8 cellular contexts compared by ENCODE assay signal in the genomic region with DNA sequence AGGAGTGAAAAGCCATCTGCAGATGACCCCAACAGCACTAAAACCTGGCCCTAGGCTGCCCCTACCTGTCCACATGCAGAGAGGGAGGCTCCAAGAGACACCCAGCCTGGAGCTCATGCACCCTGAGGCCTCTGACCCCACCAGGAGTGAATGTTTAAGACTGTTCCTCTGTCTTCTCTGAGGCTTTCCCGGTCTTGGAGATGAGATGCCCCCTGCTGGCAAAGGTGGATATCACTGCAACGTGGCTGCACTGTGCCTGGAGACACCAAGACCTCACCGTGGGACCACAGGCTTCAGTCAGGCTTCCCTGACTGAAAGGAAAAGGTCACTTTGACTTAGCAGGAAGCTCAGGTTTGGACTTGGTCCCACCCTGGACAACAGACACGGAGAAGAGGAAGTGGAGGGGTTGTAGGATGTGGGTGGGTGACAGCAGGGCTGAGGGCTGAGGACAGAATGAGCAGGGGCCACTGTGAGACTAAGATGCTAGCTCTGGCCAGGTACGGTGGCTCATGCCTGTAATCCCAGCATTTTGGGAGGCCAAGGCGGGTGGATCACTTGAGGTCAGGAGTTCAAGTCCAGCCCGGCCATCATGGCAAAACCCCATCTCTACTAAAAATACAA. TPM values are rescaled to one million over a fixed set of nuclear protein-coding genes. Genes with fewer than 3 reads are reported as not detected.
DNase-seq lines count a peak whose midpoint lies in the region; ATAC-seq and TF ChIP-seq lines count a peak whose summit lies in the region.
"Not testable (repeated sequence)": the region's sequence is repeated elsewhere in the genome, so short reads cannot be mapped to it uniquely, and the experiment has no call there.

No MANE protein-coding gene starts in this region.

- not testable (repeated sequence) for H2BK15ac ChIP-seq in IMR-90 (ENCODE audit: low read depth, low read length)

- H3K27me3 ChIP-seq in DOHH2 (ENCODE audit: control insufficient read depth, low read length); IMR-90 (ENCODE audit: control insufficient read depth, insufficient read depth, low read length): not testable (repeated sequence)

- not testable (repeated sequence) for H3F3A ChIP-seq in DOHH2 (ENCODE audit: control insufficient read depth, insufficient read depth)

- H3K9me1 ChIP-seq in IMR-90 (ENCODE audit: insufficient read depth, low read length), result not testable (repeated sequence)

- not testable (repeated sequence) for H3K36me3 Mint-ChIP-seq in naive B cell; stimulated activated naive B cell treated with anti-CD40 and anti-IgM and Interleukin-4, amounts not matched to agents 10 μg/mL and 1 μg/mL and 100 μg/mL, for 72 hours

- H3K27me3 Mint-ChIP-seq in naive B cell; stimulated activated naive B cell treated with anti-CD40 and anti-IgM and Interleukin-4, amounts not matched to agents 10 μg/mL and 1 μg/mL and 100 μg/mL, for 72 hours: not testable (repeated sequence)

- H3K79me2 ChIP-seq in DOHH2 (ENCODE audit: control insufficient read depth, low read length), result peaks cover 17% of the 10 kb centered on the region

- H3K9me3 Mint-ChIP-seq in naive B cell; stimulated activated naive B cell treated with anti-CD40 and anti-IgM and Interleukin-4, amounts not matched to agents 10 μg/mL and 1 μg/mL and 100 μg/mL, for 72 hours: not testable (repeated sequence)

- H2AFZ ChIP-seq in IMR-90 (replicated peaks; ENCODE audit: low read length, poor library complexity), result peak overlapping the region; percentile 67

- H2BK5ac ChIP-seq in IMR-90 (ENCODE audit: low read depth, low read length, poor library complexity, severe bottlenecking), result not testable (repeated sequence)

- peak overlapping the region in 1 of 2 experiments; percentile 75; a peak in 2 of 4 replicates for H4K8ac ChIP-seq in IMR-90 (ENCODE audit: low read depth in 2 of 2, low read length in 2 of 2)

- peaks cover 15 to 31% (median 26%) of the 10 kb centered on the region in 3 donors for H3K4me1 Mint-ChIP-seq in naive B cell
- peaks cover 10 to 18% of the 10 kb centered on the region in 2 donors for H3K4me1 Mint-ChIP-seq in stimulated activated naive B cell treated with anti-CD40 and anti-IgM and Interleukin-4, amounts not matched to agents 10 μg/mL and 1 μg/mL and 100 μg/mL, for 72 hours

- dilution Hi-C loops in IMR-90 (cut with HindIII; ENCODE audit: low sequenced_read_pairs, unreplicated experiment), result not testable (repeated sequence)

- not testable (repeated sequence) for H4K20me1 ChIP-seq in DOHH2 (ENCODE audit: control insufficient read depth, insufficient read depth, low read depth, low read length); IMR-90 (ENCODE audit: insufficient read depth, low read length)

- CTCF ChIA-PET in IMR-90 (lab: Yijun Ruan, JAX), result interaction anchor here (0.6 to 1.1 kb wide), 2 partner anchors 9 to 12 kb away, joined by 3 read pairs; no protein-coding TSS in a partner anchor

- H3K9me2 ChIP-seq in DOHH2 (replicated peaks; ENCODE audit: control insufficient read depth, low read length), result not testable (repeated sequence)

- not testable (repeated sequence) for H2BK20ac ChIP-seq in IMR-90 (ENCODE audit: low read depth, low read length)

- H4K91ac ChIP-seq in IMR-90 (ENCODE audit: insufficient read depth, low read depth, low read length), result not testable (repeated sequence)

- 0 out of 2 replicates have a peak overlapping the region, but pooled peaks have one; percentile 22 for H2BK120ac ChIP-seq in IMR-90 (ENCODE audit: low read depth, low read length)

- not testable (repeated sequence) for H3K4me2 ChIP-seq in DOHH2 (ENCODE audit: low read length); IMR-90 (ENCODE audit: low read depth, low read length)

- H3K27ac Mint-ChIP-seq in naive B cell, result peak overlapping the region in 3 of 6 donors; percentile 48 to 98 (median 51)
- peak overlapping the region; percentile 81 for H3K27ac Mint-ChIP-seq in stimulated activated naive B cell treated with anti-CD40 and anti-IgM and Interleukin-4, amounts not matched to agents 10 μg/mL and 1 μg/mL and 100 μg/mL, for 72 hours

- ATAC-seq in GM21528 (IDR thresholded peaks at IDR 0.05; ENCODE audit: low FRiP score, unreplicated experiment), result peak; percentile 82
- ATAC-seq in IMR-90 (ENCODE audit: low read depth), result peak; percentile 91
- ATAC-seq in esophagus mucosa, result peak; percentile 76
- ATAC-seq in naive B cell (ENCODE audit: low read depth in 2 of 2), result peak; percentile 60 to 61
- ATAC-seq in stimulated activated naive B cell treated with anti-CD40 and anti-IgM and Interleukin-4, amounts not matched to agents 10 μg/mL and 1 μg/mL and 100 μg/mL, for 72 hours (replicated peaks), result peak; percentile 83 to 95

- not testable (repeated sequence) for H3K4me3 ChIP-seq in DOHH2 (ENCODE audit: low read length); IMR-90 (ENCODE audit: insufficient read depth, low read depth, low read length)

- WGBS in IMR-90 (ENCODE audit: extremely low coverage in 2 of 2, insufficient read length in 1 of 2), 2 experiments, result no CpG with 5 or more reads among the region's 7 CpGs

- H3K36me3 ChIP-seq in DOHH2 (ENCODE audit: control insufficient read depth, low read length); IMR-90 (ENCODE audit: control insufficient read depth, insufficient read depth, low read length): not testable (repeated sequence)

- not testable (repeated sequence) for H3K9me3 ChIP-seq in DOHH2 (ENCODE audit: control insufficient read depth, insufficient read depth, low read length); IMR-90 (ENCODE audit: control insufficient read depth, insufficient read depth, low read length)

- not testable (repeated sequence) for H3K56ac ChIP-seq in IMR-90 (ENCODE audit: extremely low read depth, insufficient read depth, low read length)

- not testable (repeated sequence) for H2AK9ac ChIP-seq in IMR-90 (replicated peaks; ENCODE audit: low read depth, low read length, poor library complexity)

- in situ Hi-C loops in IMR-90 (cut with MboI; ENCODE audit: low sequenced_read_pairs), result loop anchor here (25.0 kb wide), 1 partner anchor 403 kb away; no protein-coding TSS in a partner anchor

- H2AK5ac ChIP-seq in IMR-90 (ENCODE audit: low read depth, low read length), result peak overlapping the region; percentile 59; the same call in 1 of the 2 replicates

- TF ChIP-seq POLR2A in IMR-90 (IDR thresholded peaks at IDR 0.05; ENCODE audit: low read depth, low read length), result not testable (repeated sequence)

- H3K4me1 ChIP-seq in DOHH2 (ENCODE audit: control insufficient read depth, low read length), result peaks cover 14% of the 10 kb centered on the region
- H3K4me1 ChIP-seq in IMR-90 (ENCODE audit: control insufficient read depth, insufficient read depth, low read length), result not testable (repeated sequence)

- H3K14ac ChIP-seq in IMR-90 (replicated peaks; ENCODE audit: low read depth, low read length), result not testable (repeated sequence)

- DNase-seq in IMR-90, result peak; percentile 60
- peak; percentile 53 to 58 for DNase-seq in SHP77 (lab: John Stamatoyannopoulos, UW)
- peak; percentile 81 for DNase-seq in activated T-cell treated with anti-CD3 and anti-CD28 coated beads, Interleukin-2, amount 50 U/mL, for 48 hours
- DNase-seq in naive B cell, result peak; percentile 34
- DNase-seq in stimulated activated naive B cell treated with anti-CD40 and anti-IgM and Interleukin-4, amounts not matched to agents 10 μg/mL and 1 μg/mL and 100 μg/mL, for 72 hours, result peak; percentile 27

- peak; percentile 57 for TF ChIP-seq CTCF in DOHH2 (IDR thresholded peaks at IDR 0.05; ENCODE audit: low read depth, low read length, poor library complexity, severe bottlenecking)
- peak; percentile 55 for TF ChIP-seq CTCF in IMR-90 (conservative IDR thresholded peaks at IDR 0.05; ENCODE audit: low read depth, low read length)

- H3K4me3 Mint-ChIP-seq in naive B cell, result peak overlapping the region in 2 of 8 donors; percentile 8 to 64
- not testable (repeated sequence) for H3K4me3 Mint-ChIP-seq in stimulated activated naive B cell treated with anti-CD40 and anti-IgM and Interleukin-4, amounts not matched to agents 10 μg/mL and 1 μg/mL and 100 μg/mL, for 72 hours

- not testable (repeated sequence) for H4K5ac ChIP-seq in IMR-90 (ENCODE audit: low read depth, low read length)

- POLR2A ChIA-PET in IMR-90 (lab: Charles Lee; ENCODE audit: unreplicated experiment), result not testable (repeated sequence)

- not testable (repeated sequence) for H3K18ac ChIP-seq in IMR-90 (ENCODE audit: low read depth, low read length)

- H3K9ac ChIP-seq in IMR-90 (ENCODE audit: low read depth, low read length), result not testable (repeated sequence)

- BruUV-seq in IMR-90 (replicated peaks; lab: Mats Ljungman, UMichigan), result not testable (repeated sequence)

- intact Hi-C loops in IMR-90 (cut with micrococcal nuclease), result not testable (repeated sequence)

- peak; percentile 55 for TF ChIP-seq RAD21 in IMR-90 (IDR thresholded peaks at IDR 0.05; ENCODE audit: low read length)

- not testable (repeated sequence) for H3K27ac ChIP-seq in DOHH2 (ENCODE audit: low read depth, low read length)
- H3K27ac ChIP-seq in IMR-90 (ENCODE audit: insufficient read depth, low read length), result peak overlapping the region; percentile 22; the same call in 1 of the 2 replicates

- H3K23ac ChIP-seq in IMR-90 (ENCODE audit: low read depth, low read length), result not testable (repeated sequence)

- 0 out of 2 replicates have a peak overlapping the region, but pooled peaks have one; percentile 35 for H3K4ac ChIP-seq in IMR-90 (ENCODE audit: low read depth, low read length)

- peaks cover 4 to 10% of the 10 kb centered on the region in 2 experiments; a peak in 2 of 4 replicates for H3K79me1 ChIP-seq in IMR-90 (ENCODE audit: low read depth in 1 of 2, low read length in 2 of 2)

TF ChIP-seq in IMR-90, 13 proteins besides CTCF, POLR2A, EP300 and RAD21:
- TF ChIP-seq SMC3 (IDR thresholded peaks at IDR 0.05; ENCODE audit: low read depth, low read length), result peak; percentile 47
TF ChIP-seq in IMR-90: peak in this region for 1; not testable (repeated sequence) for 12.

RNA-seq across cellular contexts. Expression of a gene that starts 31.8 kb away (rescaled TPM):
- total RNA-seq in IMR-90 (2012; rRNA removed) (7.5 TPM in 2 replicates), esophagus mucosa (6.8 TPM)
- polyA plus RNA-seq in IMR-90 (2012; rRNA removed) (35.1 and 39.2 TPM in 2 replicates), naive B cell (ENCODE audit: low read depth in 6 of 6) (10 to 100 TPM in 1 of 6 donors, 1 to 10 TPM in 5; 2.2 to 11.1 (median 4.7) TPM)
- 26.6 and 29.1 TPM in 2 replicates for polyA plus RNA-seq in IMR-90 (2012; cell fraction: cytosol; rRNA removed)
- polyA plus RNA-seq in IMR-90 (2012; cell fraction: nucleus; rRNA removed; ENCODE audit: low replicate concordance), result 250 and 274 TPM in 2 replicates

RNA-seq across cellular contexts. Expression of a gene that starts 58.5 kb away (rescaled TPM):
- total RNA-seq in IMR-90 (2012; rRNA removed), result 0.90 and 1.1 TPM in 2 replicates
- polyA plus RNA-seq in IMR-90 (2012; rRNA removed), result 5.2 and 6.1 TPM in 2 replicates
- 1.8 and 2.6 TPM in 2 replicates for polyA plus RNA-seq in IMR-90 (2012; cell fraction: cytosol; rRNA removed)
- polyA plus RNA-seq in IMR-90 (2012; cell fraction: nucleus; rRNA removed; ENCODE audit: low replicate concordance), result 46.8 and 69.5 TPM in 2 replicates
- 0.08 TPM for total RNA-seq in esophagus mucosa
- polyA plus RNA-seq in naive B cell (ENCODE audit: low read depth in 6 of 6), result not detected

Comparison
In these comparisons a context has a peak if more than half of its experiments do, and no peak if none do; other contexts are left out.
1. DNase-seq: peak in every context shown above with its lines; median percentile 81 in activated T-cell treated with anti-CD3 and anti-CD28 coated beads, Interleukin-2, amount 50 U/mL, for 48 hours; 60 in IMR-90; 56 in SHP77; 34 in naive B cell; 27 in stimulated activated naive B cell treated with anti-CD40 and anti-IgM and Interleukin-4, amounts not matched to agents 10 μg/mL and 1 μg/mL and 100 μg/mL, for 72 hours.